1 cellular context compared by ENCODE assay signal in genomic region chr3:58621086-58621830, GRCh38.
TF ChIP-seq lines count a peak whose summit lies in the region.

No MANE protein-coding gene starts in this region.

TF ChIP-seq in WTC11, 78 proteins besides CTCF, POLR2A, EP300 and RAD21 (continued from another document):
- TF ChIP-seq MLX (CRISPR knock-in tag; IDR thresholded peaks at IDR 0.05): no peak
- no peak for TF ChIP-seq ZNF671 (CRISPR knock-in tag; IDR thresholded peaks at IDR 0.05)
- TF ChIP-seq MYBL2 (CRISPR knock-in tag; IDR thresholded peaks at IDR 0.05): no peak
